ENCODE assay signal across 19 cellular contexts in genomic region chr20:37305079-37305478, GRCh38. TPM values are rescaled to one million over a fixed set of nuclear protein-coding genes. Genes with fewer than 3 reads are reported as not detected.
"Had no signal": no experiment of that assay in that cellular context is flagged by ENCODE, and none has a peak within 500 bp of the region (broad histone marks: within the 10 kb centered on the region; RNA-seq: fewer than 3 reads in every experiment).

No MANE protein-coding gene starts in this region.

- H3K4me3 Mint-ChIP-seq: activated naive CD8-positive, alpha-beta T cell; immature natural killer cell; naive thymus-derived CD4-positive, alpha-beta T cell; T-helper 1 cell treated with Interleukin-12 subunit alpha and Interleukin-12 subunit beta and Interleukin-4 antibody, amounts not matched to agents 30 μg/mL and 1 μg/mL, for 36 hours; type B pancreatic cell had no signal

- H3K27ac Mint-ChIP-seq: activated naive CD8-positive, alpha-beta T cell; immature natural killer cell; T-helper 1 cell treated with Interleukin-12 subunit alpha and Interleukin-12 subunit beta and Interleukin-4 antibody, amounts not matched to agents 30 μg/mL and 1 μg/mL, for 36 hours had no signal

- H3K9me3 ChIP-seq: esophagus muscularis mucosa, lower lobe of right lung, neutrophil, right atrium auricular region had no signal

- DNase-seq: activated CD4-positive, alpha-beta T cell treated with anti-CD3 and anti-CD28 coated beads, Interleukin-2, amount 50 U/mL, for 1 hour; activated CD4-positive, CD25-positive, alpha-beta regulatory T cell; activated effector memory CD4-positive, alpha-beta T cell treated with Interleukin-2 at 50 U/mL for 16 hours; activated T-cell treated with anti-CD3 and anti-CD28 coated beads for 4 hours; amygdala; immature natural killer cell; lower lobe of right lung; midbrain; naive thymus-derived CD4-positive, alpha-beta T cell; small intestine had no signal

- H3K9me3 Mint-ChIP-seq: immature natural killer cell; naive thymus-derived CD4-positive, alpha-beta T cell; T-helper 1 cell treated with Interleukin-12 subunit alpha and Interleukin-12 subunit beta and Interleukin-4 antibody, amounts not matched to agents 30 μg/mL and 1 μg/mL, for 36 hours; type B pancreatic cell had no signal

- H3K4me3 ChIP-seq: esophagus muscularis mucosa, lower lobe of right lung, right atrium auricular region had no signal

- H3K4me1 ChIP-seq: lower lobe of right lung had no signal

- ATAC-seq: lower lobe of right lung; naive thymus-derived CD4-positive, alpha-beta T cell had no signal

- H3K27me3 Mint-ChIP-seq: activated naive CD8-positive, alpha-beta T cell; naive thymus-derived CD4-positive, alpha-beta T cell; type B pancreatic cell had no signal

- H3K27ac ChIP-seq: esophagus muscularis mucosa, lower lobe of right lung, neutrophil had no signal

- H3K27me3 ChIP-seq: esophagus muscularis mucosa, neutrophil, right atrium auricular region had no signal

RNA-seq across cellular contexts. Expression of gene GHRH, which starts 43.5 kb away (rescaled TPM):
- total RNA-seq: activated CD8-positive, alpha-beta memory T cell treated with anti-CD3 and anti-CD28 coated beads for 36 hours; bronchial epithelial cell; esophagus muscularis mucosa; fibroblast of villous mesenchyme; lower lobe of right lung; naive thymus-derived CD4-positive, alpha-beta T cell had no signal
